ENCODE assay signal across 6 cellular contexts in the genomic region with DNA sequence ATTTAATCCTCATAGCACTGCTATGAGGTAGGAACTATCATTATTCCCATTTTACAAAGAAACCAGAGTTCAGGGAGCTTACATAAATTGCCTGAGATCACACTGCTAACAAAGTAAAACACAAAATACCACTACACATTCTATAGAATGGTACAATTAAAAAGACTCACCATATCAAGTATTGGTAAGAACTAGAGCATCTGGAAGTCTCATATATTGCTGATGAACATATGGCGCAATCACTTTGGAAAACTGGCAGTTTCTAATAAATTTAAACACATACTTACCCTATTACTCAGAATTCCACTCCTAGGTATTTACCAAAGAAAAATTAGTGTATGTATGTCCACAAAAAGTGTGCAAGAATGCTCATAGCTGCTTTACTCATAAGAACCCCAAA.
"Had no signal": no experiment of that assay in that cellular context is flagged by ENCODE, and none has a peak within 500 bp of the region (broad histone marks: within the 10 kb centered on the region; RNA-seq: fewer than 3 reads in every experiment).

No MANE protein-coding gene starts in this region.

- H3K4me2 ChIP-seq: GM23338 had no signal

- H3K27ac ChIP-seq: HL-60 had no signal

- ATAC-seq: GM23338 had no signal

- H2AFZ ChIP-seq: GM23338 had no signal

- H3K4me3 ChIP-seq: GM23338 had no signal

- DNase-seq: H9, HCEC 1CT, HFFc6, KG1 had no signal
